Comparison of ENCODE assay signal across 26 cellular contexts in genomic region chr3:195175076-195175475, GRCh38.
"Had no signal": no experiment of that assay in that cellular context is flagged by ENCODE, and none has a peak within 500 bp of the region (broad histone marks: within the 10 kb centered on the region; RNA-seq: fewer than 3 reads in every experiment).

No MANE protein-coding gene starts in this region.

- H3K27ac ChIP-seq: breast epithelium, Peyer's patch, SJSA1 had no signal

- H3K36me3 ChIP-seq: breast epithelium, Peyer's patch, SJSA1 had no signal

- H3K27ac Mint-ChIP-seq: activated CD8-positive, alpha-beta T cell treated with anti-CD3 and anti-CD28 coated beads, Interleukin-2, amount 10 ng/mL, durations not matched to agents 7 days and 5 days; activated T-helper 1 cell treated with anti-CD3 and anti-CD28 coated beads, Interleukin-12 subunit alpha, Interleukin-12 subunit beta, Interleukin-2, Interleukin-4 antibody, amounts not matched to agents 30 ng/mL and 10 ng/mL and 1 ng/mL, durations not matched to agents 14 hours and 24 hours and 36 hours; T-helper 1 cell treated with Interleukin-12 subunit alpha and Interleukin-12 subunit beta and Interleukin-4 antibody, amounts not matched to agents 30 μg/mL and 1 μg/mL, for 36 hours; WTC11 had no signal

- H3K4me3 Mint-ChIP-seq: activated CD8-positive, alpha-beta T cell treated with anti-CD3 and anti-CD28 coated beads, Interleukin-2, amount 10 ng/mL, durations not matched to agents 7 days and 5 days; activated T-helper 1 cell treated with anti-CD3 and anti-CD28 coated beads, Interleukin-12 subunit alpha, Interleukin-12 subunit beta, Interleukin-2, Interleukin-4 antibody, amounts not matched to agents 30 ng/mL and 10 ng/mL and 1 ng/mL, durations not matched to agents 14 hours and 24 hours and 36 hours; T-helper 1 cell treated with Interleukin-12 subunit alpha and Interleukin-12 subunit beta and Interleukin-4 antibody, amounts not matched to agents 30 μg/mL and 1 μg/mL, for 36 hours; WTC11 had no signal

- H3K9me3 Mint-ChIP-seq: activated T-helper 1 cell treated with anti-CD3 and anti-CD28 coated beads, Interleukin-12 subunit alpha, Interleukin-12 subunit beta, Interleukin-2, Interleukin-4 antibody, amounts not matched to agents 30 ng/mL and 10 ng/mL and 1 ng/mL, durations not matched to agents 14 hours and 24 hours and 36 hours; T-helper 1 cell treated with Interleukin-12 subunit alpha and Interleukin-12 subunit beta and Interleukin-4 antibody, amounts not matched to agents 30 μg/mL and 1 μg/mL, for 36 hours; WTC11 had no signal

- DNase-seq: activated CD4-positive, alpha-beta T cell treated with anti-CD3 and anti-CD28 coated beads for 48 hours; activated CD4-positive, alpha-beta T cell treated with anti-CD3 and anti-CD28 coated beads, Interleukin-2, amount 50 U/mL, for 4 hours; activated CD4-positive, CD25-positive, alpha-beta regulatory T cell treated with anti-CD3 and anti-CD28 coated beads, Interleukin-2, amount 50 U/mL, for 72 hours; activated CD8-positive, alpha-beta memory T cell treated with anti-CD3 and anti-CD28 coated beads, Interleukin-2, amount 50 U/mL, for 48 hours; activated CD8-positive, alpha-beta T cell treated with anti-CD3 and anti-CD28 coated beads, Interleukin-2, amount 10 ng/mL, durations not matched to agents 7 days and 5 days; activated gamma-delta T cell; activated naive CD4-positive, alpha-beta T cell treated with anti-CD3 and anti-CD28 coated beads, Interleukin-2, amount 50 U/mL, for 16 hours; activated T-cell treated with anti-CD3 and anti-CD28 coated beads, Interleukin-2, amount 50 U/mL, for 1 hour; aorta; caudate nucleus; Karpas-422; MM.1S; NCI-H1105; NCI-H1436; NCI-H187; NCI-H2081; NCI-H510A treated with DMSO at 0.1 percent for 48 hours; NCI-H69; Peyer's patch; SHP77 had no signal

- H3K4me1 ChIP-seq: breast epithelium, SJSA1 had no signal

- ATAC-seq: activated CD8-positive, alpha-beta T cell treated with anti-CD3 and anti-CD28 coated beads, Interleukin-2, amount 10 ng/mL, durations not matched to agents 7 days and 5 days; SK-N-SH treated with all-trans-retinoic acid at 6 μM for 48 hours; WTC11 had no signal

- H3K27me3 ChIP-seq: breast epithelium, Peyer's patch, SJSA1 had no signal

- H3K4me3 ChIP-seq: breast epithelium, Peyer's patch, SJSA1 had no signal
